Comparison of ENCODE assay signal across 37 cellular contexts in genomic region chrX:8500203-8500602, GRCh38. TPM values are rescaled to one million over a fixed set of nuclear protein-coding genes. Genes with fewer than 3 reads are reported as not detected.
"Had no signal": no experiment of that assay in that cellular context is flagged by ENCODE, and none has a peak within 500 bp of the region (broad histone marks: within the 10 kb centered on the region; RNA-seq: fewer than 3 reads in every experiment).

No MANE protein-coding gene starts in this region.

- H3K9me3 ChIP-seq: MG63 had no signal

- H3K27ac ChIP-seq: KMS-11 had no signal

- H3K4me3 ChIP-seq: MG63 had no signal

- H3K4me2 ChIP-seq: KMS-11 had no signal

- H3K36me3 ChIP-seq: MG63 had no signal

- H3K27me3 ChIP-seq: MG63 had no signal

- H3K9ac ChIP-seq: KMS-11 had no signal

- DNase-seq: Karpas-422, Kasumi-1, MG63, MM.1S, MV-4-11, NCI-H1048, NCI-H1092, NCI-H1092 treated with DMSO at 0.1 percent for 48 hours, NCI-H1105, NCI-H1105 treated with DMSO at 0.1 percent for 48 hours, NCI-H1417, NCI-H1417 treated with DMSO at 0.1 percent for 48 hours, NCI-H1436, NCI-H1436 treated with DMSO at 0.1 percent for 48 hours, NCI-H146, NCI-H1694 treated with DMSO at 0.1 percent for 48 hours, NCI-H187, NCI-H187 treated with DMSO at 0.1 percent for 48 hours, NCI-H1930, NCI-H2029, NCI-H2029 treated with DMSO at 0.1 percent for 48 hours, NCI-H2081, NCI-H2081 treated with DMSO at 0.1 percent for 48 hours, NCI-H2107, NCI-H2171, NCI-H2171 treated with DMSO at 0.1 percent for 48 hours, NCI-H2227 treated with DMSO at 0.1 percent for 48 hours, NCI-H226, NCI-H345, NCI-H446, NCI-H446 treated with DMSO at 0.1 percent for 48 hours, NCI-H510A, NCI-H510A treated with DMSO at 0.1 percent for 48 hours had no signal

RNA-seq across cellular contexts. Expression of gene VCX3B, which starts 35.6 kb away (rescaled TPM):
- total RNA-seq: LHCN-M2, MCF 10A, NCI-H460 had no signal
